In the genomic region with DNA sequence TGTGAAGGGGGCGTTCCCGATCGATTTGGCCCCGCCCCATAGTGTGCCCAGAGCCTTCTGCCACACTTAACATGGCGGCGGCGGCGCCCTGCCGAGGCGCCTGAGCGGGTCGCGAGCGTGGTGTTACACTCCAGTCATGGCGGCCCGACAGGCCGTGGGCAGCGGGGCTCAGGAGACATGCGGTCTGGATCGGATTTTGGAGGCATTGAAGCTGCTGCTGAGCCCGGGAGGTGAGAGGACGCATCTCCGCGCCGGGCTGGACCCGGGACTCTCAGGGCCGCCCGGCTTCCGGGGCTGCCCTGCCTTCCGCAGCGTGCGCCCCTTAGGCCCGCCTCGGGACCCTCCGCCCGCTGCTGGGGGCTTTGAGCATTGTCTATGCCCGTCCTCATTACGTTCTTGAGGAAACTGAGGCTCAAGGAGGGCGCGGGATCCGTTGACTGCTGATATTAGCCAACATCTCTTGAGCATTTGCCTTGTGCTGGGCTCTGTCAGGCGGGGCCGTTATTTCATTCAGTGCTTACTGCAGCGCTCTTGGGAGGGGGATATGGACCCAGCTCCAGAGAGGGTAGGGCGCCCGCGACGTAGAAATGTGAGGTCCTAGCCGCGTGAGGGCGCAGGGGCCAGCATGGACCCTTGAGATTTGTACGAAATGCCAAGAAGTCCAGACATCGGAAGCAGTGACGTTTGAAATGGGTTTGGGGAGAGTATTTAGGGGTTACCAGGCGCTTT, we compare ENCODE assay signal across 8 cellular contexts. TPM values are rescaled to one million over a fixed set of nuclear protein-coding genes. Genes with fewer than 3 reads are reported as not detected.
DNase-seq lines count a peak whose midpoint lies in the region; ATAC-seq, FAIRE-seq and TF ChIP-seq lines count a peak whose summit lies in the region.

A gene (plus strand): TSS at position 50 of the 729 bp plus-strand sequence. CDS start 87 bp downstream, at position 137.

- no peak for FAIRE-seq in astrocyte (lab: Jason Lieb, UNC)

- H3K27ac ChIP-seq in astrocyte (ENCODE audit: low read depth, low read length) (peak within 1 kb of the TSS; percentile 79), hepatocyte (peak within 1 kb of the TSS; percentile 84)

- H3K79me2 ChIP-seq in astrocyte (ENCODE audit: insufficient read depth, low read length) (peaks cover 9% of the 10 kb centered on the region), hepatocyte (peaks cover 5% of the 10 kb centered on the region)

- H3K9me3 ChIP-seq in astrocyte (ENCODE audit: insufficient read depth, low read depth, low read length): no peaks in the 10 kb centered on the region
- no peaks in the 10 kb centered on the region for H3K9me3 ChIP-seq in hepatocyte (ENCODE audit: low read depth)

- H3K4me3 ChIP-seq in astrocyte (ENCODE audit: insufficient read depth, low read depth, low read length): peak within 1 kb of the TSS; percentile 72
- peak within 1 kb of the TSS; percentile 65 for H3K4me3 ChIP-seq in hepatocyte

- peak within 1 kb of the TSS; percentile 85 for H3K4me2 ChIP-seq in astrocyte (ENCODE audit: low read length)
- H3K4me2 ChIP-seq in hepatocyte: peak within 1 kb of the TSS; percentile 81

- H3K4me3 Mint-ChIP-seq in T-helper 2 cell treated with Interferon-gamma antibody and Interleukin-4, amounts not matched to agents 5 μg/mL and 100 μg/mL, for 36 hours: peak within 1 kb of the TSS; percentile 99
- peak within 1 kb of the TSS; percentile 94 for H3K4me3 Mint-ChIP-seq in astrocyte (ENCODE audit: unreplicated experiment)

- no peaks in the 10 kb centered on the region for H3K9me2 ChIP-seq in hepatocyte (replicated peaks; ENCODE audit: insufficient read depth)

- peak within 1 kb of the TSS; percentile 89 for H3K9ac ChIP-seq in astrocyte (ENCODE audit: low read length)

- peak; percentile 28 for TF ChIP-seq CTCF in astrocyte (IDR thresholded peaks at IDR 0.05; ENCODE audit: insufficient read depth, low read depth, low read length)
- TF ChIP-seq CTCF in hepatocyte (IDR thresholded peaks at IDR 0.05; ENCODE audit: poor library complexity): peak; percentile 43

- H3K4me1 Mint-ChIP-seq in T-helper 2 cell treated with Interferon-gamma antibody and Interleukin-4, amounts not matched to agents 5 μg/mL and 100 μg/mL, for 36 hours (ENCODE audit: low read depth): peaks cover 21% of the 10 kb centered on the region
- peaks cover 2% of the 10 kb centered on the region for H3K4me1 Mint-ChIP-seq in astrocyte (ENCODE audit: low read depth, unreplicated experiment)

- DNase-seq in NCI-H187 treated with DMSO at 0.1 percent for 48 hours (lab: John Stamatoyannopoulos, UW) (peak; percentile 27), astrocyte (ENCODE audit: low read depth) (peak; percentile 66), hepatocyte (ENCODE audit: low spot score) (peak; percentile 90), retina (peak; percentile 98)
- peak; percentile 89 for DNase-seq in T-helper 2 cell treated with Interferon-gamma antibody and Interleukin-4, amounts not matched to agents 5 μg/mL and 100 μg/mL, for 36 hours (ENCODE audit: low spot score)

- no peaks in the 10 kb centered on the region for H3K9me3 Mint-ChIP-seq in T-helper 2 cell treated with Interferon-gamma antibody and Interleukin-4, amounts not matched to agents 5 μg/mL and 100 μg/mL, for 36 hours
- no peaks in the 10 kb centered on the region for H3K9me3 Mint-ChIP-seq in astrocyte (ENCODE audit: unreplicated experiment)

- peak within 1 kb of the TSS; percentile 92 for H3K27ac Mint-ChIP-seq in T-helper 2 cell treated with Interferon-gamma antibody and Interleukin-4, amounts not matched to agents 5 μg/mL and 100 μg/mL, for 36 hours
- H3K27ac Mint-ChIP-seq in astrocyte (ENCODE audit: unreplicated experiment): peak within 1 kb of the TSS; percentile 60

- H3K27me3 Mint-ChIP-seq in T-helper 2 cell treated with Interferon-gamma antibody and Interleukin-4, amounts not matched to agents 5 μg/mL and 100 μg/mL, for 36 hours (ENCODE audit: low read depth): no peaks in the 10 kb centered on the region
- no peaks in the 10 kb centered on the region for H3K27me3 Mint-ChIP-seq in astrocyte (ENCODE audit: low read depth, unreplicated experiment)

- no peaks in the 10 kb centered on the region for H4K20me1 ChIP-seq in astrocyte (ENCODE audit: insufficient read depth, low read length)
- no peaks in the 10 kb centered on the region for H4K20me1 ChIP-seq in hepatocyte (ENCODE audit: insufficient read depth, poor library complexity, severe bottlenecking)

- H3K4me1 ChIP-seq in astrocyte (ENCODE audit: insufficient read depth, low read length): peaks cover 3% of the 10 kb centered on the region
- H3K4me1 ChIP-seq in hepatocyte (ENCODE audit: insufficient read depth): no peaks in the 10 kb centered on the region

- peaks cover 7% of the 10 kb centered on the region for H3K36me3 Mint-ChIP-seq in T-helper 2 cell treated with Interferon-gamma antibody and Interleukin-4, amounts not matched to agents 5 μg/mL and 100 μg/mL, for 36 hours (ENCODE audit: low read depth)
- no peaks in the 10 kb centered on the region for H3K36me3 Mint-ChIP-seq in astrocyte (ENCODE audit: low read depth, unreplicated experiment)

- peak within 1 kb of the TSS; percentile 93 for H2AFZ ChIP-seq in astrocyte (ENCODE audit: low read depth, low read length)
- peak within 1 kb of the TSS; percentile 92 for H2AFZ ChIP-seq in hepatocyte

- WGBS in hepatocyte (ENCODE audit: low lambda C conversion rate, missing lambda C conversion rate): under 1% methylated on average over 55 of the region's 55 CpGs

- peak; percentile 88 for ATAC-seq in GM18498 (IDR thresholded peaks at IDR 0.05; ENCODE audit: unreplicated experiment)
- peak; percentile 86 for ATAC-seq in HG02943 (IDR thresholded peaks at IDR 0.05; ENCODE audit: low read depth, unreplicated experiment)
- ATAC-seq in GM18873 (IDR thresholded peaks at IDR 0.05; ENCODE audit: low FRiP score, unreplicated experiment): no peak

- no peaks in the 10 kb centered on the region for H3K36me3 ChIP-seq in astrocyte (ENCODE audit: insufficient read depth, low read length)
- H3K36me3 ChIP-seq in hepatocyte (replicated peaks; ENCODE audit: insufficient read depth, low read depth): no peaks in the 10 kb centered on the region

- no peaks in the 10 kb centered on the region for H3K27me3 ChIP-seq in astrocyte (ENCODE audit: insufficient read depth, low read length)
- H3K27me3 ChIP-seq in hepatocyte: no peaks in the 10 kb centered on the region

RNA-seq across cellular contexts. Expression of the gene that starts here (rescaled TPM):
- total RNA-seq in astrocyte (15.8 and 16.8 TPM in 2 replicates), hepatocyte (6.5 and 10.9 TPM in 2 replicates)
- 4.2 and 4.8 TPM in 2 replicates for polyA plus RNA-seq in hepatocyte

Comparison
In these comparisons a context has a peak if more than half of its experiments do, and no peak if none do; other contexts are left out.
1. DNase-seq: peak in every context shown above with its lines; median percentile 98 in retina; 90 in hepatocyte; 89 in T-helper 2 cell treated with Interferon-gamma antibody and Interleukin-4, amounts not matched to agents 5 μg/mL and 100 μg/mL, for 36 hours; 66 in astrocyte; 27 in NCI-H187 treated with DMSO at 0.1 percent for 48 hours.